Comparison of ENCODE assay signal across 8 cellular contexts in genomic region chr22:40634119-40634903, GRCh38. TPM values are rescaled to one million over a fixed set of nuclear protein-coding genes. Genes with fewer than 3 reads are reported as not detected.
DNase-seq lines count a peak whose midpoint lies in the region; TF ChIP-seq lines count a peak whose summit lies in the region.

No MANE protein-coding gene starts in this region.

- no peak for DNase-seq in CD8-positive, alpha-beta memory T cell
- peak in 1 of 2 donors; percentile 40 for DNase-seq in fibroblast of lung (ENCODE audit: low read depth in 2 of 2)
- no peak for DNase-seq in stimulated activated CD4-positive, alpha-beta T cell treated with anti-CD3 and anti-CD28 coated beads, Interleukin-2, amount 100 ng/mL, for 48 hours
- DNase-seq in central memory CD4-positive, alpha-beta T cell, result no peak
- DNase-seq in SIG-M5 treated with dmso at 0.1 percent for 504 hours (lab: John Stamatoyannopoulos, UW; ENCODE audit: unreplicated experiment), result no peak
- no peak for DNase-seq in NCI-H526 treated with DMSO at 0.1 percent for 48 hours (lab: John Stamatoyannopoulos, UW)

- peaks cover 28% of the 10 kb centered on the region for H3K4me1 ChIP-seq in CD8-positive, alpha-beta memory T cell (ENCODE audit: insufficient read depth, low read length)
- peaks cover 26% of the 10 kb centered on the region for H3K4me1 ChIP-seq in OCI-LY3 (ENCODE audit: low read length)
- H3K4me1 ChIP-seq in fibroblast of lung (ENCODE audit: control insufficient read depth, extremely low read depth, insufficient read depth, low read length), result peaks cover 5% of the 10 kb centered on the region
- H3K4me1 ChIP-seq in rectal smooth muscle tissue (ENCODE audit: control insufficient read depth, insufficient read depth, low read length), result peaks cover 13% of the 10 kb centered on the region

- CTCF ChIA-PET in CD8-positive, alpha-beta memory T cell (lab: Charles Lee), result interaction anchor here (1.4 to 2.7 kb wide), 3 partner anchors 12 to 197 kb away, joined by 3 to 10 read pairs (median 8); no protein-coding TSS in a partner anchor

- no peaks in the 10 kb centered on the region for H3K27me3 ChIP-seq in CD8-positive, alpha-beta memory T cell (ENCODE audit: insufficient read depth, low read length, poor library complexity, severe bottlenecking)
- H3K27me3 ChIP-seq in OCI-LY3 (ENCODE audit: low read depth, low read length) (no peaks in the 10 kb centered on the region), fibroblast of lung (ENCODE audit: control insufficient read depth, insufficient read depth, low read length) (no peaks in the 10 kb centered on the region), rectal smooth muscle tissue (ENCODE audit: control insufficient read depth, insufficient read depth, low read length) (no peaks in the 10 kb centered on the region)

- H3K79me2 ChIP-seq in OCI-LY3 (ENCODE audit: low read length) (peaks cover 71% of the 10 kb centered on the region), fibroblast of lung (ENCODE audit: control insufficient read depth, insufficient read depth, low read length) (peaks cover 67% of the 10 kb centered on the region)

- POLR2A ChIA-PET in CD8-positive, alpha-beta memory T cell (lab: Charles Lee), result interaction anchor here (0.6 kb wide), 2 partner anchors 15 to 139 kb away, joined by 4 to 5 read pairs; no protein-coding TSS in a partner anchor

- no peaks in the 10 kb centered on the region for H3K27me3 Mint-ChIP-seq in CD8-positive, alpha-beta memory T cell

- peaks cover 0 to 11% (median 0%) of the 10 kb centered on the region in 3 donors for H3K36me3 Mint-ChIP-seq in CD8-positive, alpha-beta memory T cell

- H2AFZ ChIP-seq in OCI-LY3 (ENCODE audit: low read depth, low read length), result no peak overlapping the region
- no peak overlapping the region for H2AFZ ChIP-seq in fibroblast of lung (ENCODE audit: low read length)

- TF ChIP-seq CTCF in OCI-LY3 (IDR thresholded peaks at IDR 0.05; ENCODE audit: low read depth, low read length) (no peak), fibroblast of lung (conservative IDR thresholded peaks at IDR 0.05 in 1 of 2, IDR thresholded peaks at IDR 0.05 in 1 of 2; ENCODE audit: low read depth in 1 of 2, low read length in 2 of 2) (no peak)

- H3K4me2 ChIP-seq in OCI-LY3 (ENCODE audit: low read length) (peak overlapping the region; percentile 96; the same call in 1 of the 2 replicates), fibroblast of lung (ENCODE audit: extremely low read depth, insufficient read depth, low read length) (peak overlapping the region; percentile 97)

- peaks cover 48 to 67% (median 61%) of the 10 kb centered on the region in 3 donors for H3K4me1 Mint-ChIP-seq in CD8-positive, alpha-beta memory T cell

- H3K36me3 ChIP-seq in CD8-positive, alpha-beta memory T cell (ENCODE audit: insufficient read depth, low read length), result no peaks in the 10 kb centered on the region
- peaks cover 10% of the 10 kb centered on the region for H3K36me3 ChIP-seq in OCI-LY3 (replicated peaks; ENCODE audit: low read depth, low read length)
- H3K36me3 ChIP-seq in fibroblast of lung (ENCODE audit: control insufficient read depth, insufficient read depth, low read length), result no peaks in the 10 kb centered on the region
- H3K36me3 ChIP-seq in rectal smooth muscle tissue (ENCODE audit: control insufficient read depth, insufficient read depth, low read length), result no peaks in the 10 kb centered on the region

- H3K9ac ChIP-seq in OCI-LY3 (ENCODE audit: low read length) (no peak overlapping the region), fibroblast of lung (ENCODE audit: insufficient read depth, low read length) (no peak overlapping the region), rectal smooth muscle tissue (ENCODE audit: low read length) (no peak overlapping the region)

- H3K4me3 Mint-ChIP-seq in CD8-positive, alpha-beta memory T cell, result peak overlapping the region; percentile 85 to 95 (median 91)

- no peaks in the 10 kb centered on the region for H3K9me3 ChIP-seq in CD8-positive, alpha-beta memory T cell (ENCODE audit: low read length)
- H3K9me3 ChIP-seq in OCI-LY3 (ENCODE audit: insufficient read depth, low read length) (no peaks in the 10 kb centered on the region), fibroblast of lung (ENCODE audit: control insufficient read depth, insufficient read depth, low read depth, low read length) (no peaks in the 10 kb centered on the region)

- no peaks in the 10 kb centered on the region for H3K9me3 Mint-ChIP-seq in CD8-positive, alpha-beta memory T cell

- no peak overlapping the region for H3K4me3 ChIP-seq in CD8-positive, alpha-beta memory T cell (ENCODE audit: low read length)
- H3K4me3 ChIP-seq in OCI-LY3 (ENCODE audit: low read length) (no peak overlapping the region), fibroblast of lung (replicated peaks in 1 of 4; ENCODE audit: control extremely low read depth in 1 of 4, insufficient read depth in 1 of 4, low read depth in 3 of 4, low read length in 4 of 4) (peak overlapping the region; percentile 69 to 93 (median 86)), rectal smooth muscle tissue (ENCODE audit: low read length) (peak overlapping the region; percentile 31)

- H3K27ac ChIP-seq in CD8-positive, alpha-beta memory T cell (ENCODE audit: low read depth, low read length), result no peak overlapping the region
- H3K27ac ChIP-seq in OCI-LY3 (ENCODE audit: low read length), result no peak overlapping the region
- peak overlapping the region; percentile 92 for H3K27ac ChIP-seq in fibroblast of lung (ENCODE audit: insufficient read depth, low read length)
- peak overlapping the region; percentile 22 for H3K27ac ChIP-seq in rectal smooth muscle tissue (ENCODE audit: low read depth, low read length)

- H3K27ac Mint-ChIP-seq in CD8-positive, alpha-beta memory T cell, result peak overlapping the region in 4 of 8 donors; percentile 2 to 68 (median 26)

- H4K20me1 ChIP-seq in OCI-LY3 (ENCODE audit: insufficient read depth, low read length), result peaks cover 25% of the 10 kb centered on the region
- H4K20me1 ChIP-seq in fibroblast of lung (ENCODE audit: control insufficient read depth, extremely low read depth, insufficient read depth, low read length), result no peaks in the 10 kb centered on the region

RNA-seq across cellular contexts. Expression of gene MRTFA, which starts 2.2 kb away (rescaled TPM):
- 10 to 100 TPM; 38.6 to 40.5 TPM for total RNA-seq in CD8-positive, alpha-beta memory T cell
- polyA plus RNA-seq in CD8-positive, alpha-beta memory T cell, result 22.9 TPM
- 13.4 and 23.0 TPM in 2 replicates for total RNA-seq in fibroblast of lung
- 7.5 and 7.6 TPM in 2 replicates for polyA plus RNA-seq in fibroblast of lung
- 26.9 and 30.2 TPM in 2 replicates for polyA plus RNA-seq in fibroblast of lung (2012)
- polyA minus RNA-seq in fibroblast of lung (ENCODE audit: low replicate concordance), result 120 and 132 TPM in 2 replicates

RNA-seq across cellular contexts. Expression of gene MCHR1, which starts 45.0 kb away (rescaled TPM):
- not detected for total RNA-seq in CD8-positive, alpha-beta memory T cell
- not detected for polyA plus RNA-seq in CD8-positive, alpha-beta memory T cell
- 0.51 and 0.99 TPM in 2 replicates for total RNA-seq in fibroblast of lung
- polyA plus RNA-seq in fibroblast of lung, result 0.20 and 0.94 TPM in 2 replicates
- polyA plus RNA-seq in fibroblast of lung (2012), result 0.10 and 0.53 TPM in 2 replicates
- not detected in 2 replicates for polyA minus RNA-seq in fibroblast of lung (ENCODE audit: low replicate concordance)

Comparison
In these comparisons a context has a peak if more than half of its experiments do, and no peak if none do; other contexts are left out.
1. H3K27ac ChIP-seq: peak in fibroblast of lung (single experiment) and rectal smooth muscle tissue (single experiment); none in CD8-positive, alpha-beta memory T cell (single experiment) and OCI-LY3 (single experiment).
2. H3K4me3 ChIP-seq: peak in fibroblast of lung (4 of 4) and rectal smooth muscle tissue (single experiment); none in CD8-positive, alpha-beta memory T cell (single experiment) and OCI-LY3 (single experiment).